11 cellular contexts compared by ENCODE assay signal in the genomic region with DNA sequence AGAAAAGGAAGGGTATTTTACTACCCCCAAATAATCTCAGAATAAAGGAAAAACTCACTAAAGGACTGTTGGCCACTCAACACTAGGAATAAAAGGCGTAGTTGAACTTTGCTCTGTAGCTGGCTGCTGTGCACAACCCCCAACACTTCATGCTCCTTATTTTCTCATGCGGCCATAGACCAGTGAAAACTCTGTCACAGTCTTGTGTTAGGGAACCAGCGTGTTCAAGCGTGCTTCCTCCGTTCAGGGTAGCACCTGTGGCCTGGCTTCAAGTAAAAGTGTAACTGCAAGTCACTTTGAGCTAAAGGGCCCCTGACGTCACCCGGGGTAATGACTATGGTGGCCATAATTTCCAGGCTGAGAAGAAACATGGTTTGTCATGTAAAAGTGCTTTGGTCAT. TPM values are rescaled to one million over a fixed set of nuclear protein-coding genes. Genes with fewer than 3 reads are reported as not detected.
A peak's percentile ranks its signal among the peaks of the same experiment; 100 is the strongest.
DNase-seq lines count a peak whose midpoint lies in the region; ATAC-seq and TF ChIP-seq lines count a peak whose summit lies in the region.
"Had no signal": no experiment of that assay in that cellular context is flagged by ENCODE, and none has a peak within 500 bp of the region (broad histone marks: within the 10 kb centered on the region; RNA-seq: fewer than 3 reads in every experiment).

No MANE protein-coding gene starts in this region.

- H3K27me3 ChIP-seq in CD8-positive, alpha-beta T cell (ENCODE audit: insufficient read depth, low read length), result no peaks in the 10 kb centered on the region

- no peak overlapping the region for H3K27ac ChIP-seq in CD8-positive, alpha-beta T cell (ENCODE audit: low read depth, low read length)

- TF ChIP-seq CTCF in CD8-positive, alpha-beta T cell (IDR thresholded peaks at IDR 0.05), result no peak

- intact Hi-C loops in CD8-positive, alpha-beta T cell (cut with DNase I, micrococcal nuclease), result no loop called here

- H3K4me1 ChIP-seq in CD8-positive, alpha-beta T cell (ENCODE audit: insufficient read depth, low read length), result no peaks in the 10 kb centered on the region

- CTCF ChIA-PET in CD8-positive, alpha-beta T cell (lab: Charles Lee), result interaction anchor here (1.8 kb wide), 1 partner anchor 15 kb away, joined by 8 read pairs; no protein-coding TSS in a partner anchor

- H3K9me3 Mint-ChIP-seq in IgD-negative memory B cell, result peaks cover 0 to 1% (median 0%) of the 10 kb centered on the region in 3 donors
- H3K9me3 Mint-ChIP-seq in stimulated activated naive CD8-positive, alpha-beta T cell treated with anti-CD3 and anti-CD28 coated beads, Interleukin-15, Interleukin-2, amounts not matched to agents 100 ng/mL and 50 ng/mL, for 24 hours, result no peaks in the 10 kb centered on the region
- H3K9me3 Mint-ChIP-seq in CD8-positive, alpha-beta T cell, result no peaks in the 10 kb centered on the region

- peak; percentile 35 to 75 for ATAC-seq in activated CD4-positive, CD25-positive, alpha-beta regulatory T cell treated with anti-CD3 and anti-CD28 coated beads, Interleukin-2, amount 50 U/mL, for 24 hours
- peak; percentile 94 for ATAC-seq in HG02763 (IDR thresholded peaks at IDR 0.05; ENCODE audit: unreplicated experiment)
- ATAC-seq in CD8-positive, alpha-beta T cell, result no peak
- ATAC-seq: right cardiac atrium had no signal

- no peak overlapping the region for H3K4me3 ChIP-seq in CD8-positive, alpha-beta T cell (ENCODE audit: low read depth, low read length)

- peaks cover 17% of the 10 kb centered on the region for H3K36me3 Mint-ChIP-seq in IgD-negative memory B cell
- no peaks in the 10 kb centered on the region for H3K36me3 Mint-ChIP-seq in stimulated activated naive CD8-positive, alpha-beta T cell treated with anti-CD3 and anti-CD28 coated beads, Interleukin-15, Interleukin-2, amounts not matched to agents 100 ng/mL and 50 ng/mL, for 24 hours (ENCODE audit: low read depth)
- no peaks in the 10 kb centered on the region for H3K36me3 Mint-ChIP-seq in CD8-positive, alpha-beta T cell

- no peaks in the 10 kb centered on the region for H3K9me3 ChIP-seq in CD8-positive, alpha-beta T cell (ENCODE audit: low read length)

- peak overlapping the region; percentile 22 to 92 (median 64) for H3K4me3 Mint-ChIP-seq in IgD-negative memory B cell
- H3K4me3 Mint-ChIP-seq in stimulated activated naive CD8-positive, alpha-beta T cell treated with anti-CD3 and anti-CD28 coated beads, Interleukin-15, Interleukin-2, amounts not matched to agents 100 ng/mL and 50 ng/mL, for 24 hours, result no peak overlapping the region
- no peak overlapping the region for H3K4me3 Mint-ChIP-seq in CD8-positive, alpha-beta T cell

- DNase-seq in activated CD4-positive, CD25-positive, alpha-beta regulatory T cell (lab: John Stamatoyannopoulos, UW), result no peak
- no peak for DNase-seq in SK-N-DZ (ENCODE audit: low spot score)
- no peak for DNase-seq in CD8-positive, alpha-beta T cell
- no peak for DNase-seq in activated CD8-positive, alpha-beta memory T cell treated with anti-CD3 and anti-CD28 coated beads, Interleukin-2, amount 50 U/mL, for 4 hours
- DNase-seq: right cardiac atrium; stimulated activated naive CD4-positive, alpha-beta T cell had no signal

- peak overlapping the region; percentile 60 to 95 (median 74) for H3K27ac Mint-ChIP-seq in IgD-negative memory B cell
- peak overlapping the region; percentile 30 for H3K27ac Mint-ChIP-seq in stimulated activated naive CD8-positive, alpha-beta T cell treated with anti-CD3 and anti-CD28 coated beads, Interleukin-15, Interleukin-2, amounts not matched to agents 100 ng/mL and 50 ng/mL, for 24 hours
- H3K27ac Mint-ChIP-seq in CD8-positive, alpha-beta T cell, result no peak overlapping the region

- H3K27me3 Mint-ChIP-seq in IgD-negative memory B cell, result no peaks in the 10 kb centered on the region
- H3K27me3 Mint-ChIP-seq in stimulated activated naive CD8-positive, alpha-beta T cell treated with anti-CD3 and anti-CD28 coated beads, Interleukin-15, Interleukin-2, amounts not matched to agents 100 ng/mL and 50 ng/mL, for 24 hours, result no peaks in the 10 kb centered on the region
- H3K27me3 Mint-ChIP-seq in CD8-positive, alpha-beta T cell (ENCODE audit: low read depth), result peaks cover 7% of the 10 kb centered on the region

- H3K36me3 ChIP-seq in CD8-positive, alpha-beta T cell (ENCODE audit: insufficient read depth, low read length), result no peaks in the 10 kb centered on the region

- POLR2A ChIA-PET in CD8-positive, alpha-beta T cell (lab: Charles Lee), result no interaction called here

- H3K4me1 Mint-ChIP-seq in IgD-negative memory B cell, result peaks cover 40 to 53% (median 50%) of the 10 kb centered on the region in 3 donors
- peaks cover 5% of the 10 kb centered on the region for H3K4me1 Mint-ChIP-seq in stimulated activated naive CD8-positive, alpha-beta T cell treated with anti-CD3 and anti-CD28 coated beads, Interleukin-15, Interleukin-2, amounts not matched to agents 100 ng/mL and 50 ng/mL, for 24 hours (ENCODE audit: low read depth)
- no peaks in the 10 kb centered on the region for H3K4me1 Mint-ChIP-seq in CD8-positive, alpha-beta T cell (ENCODE audit: low read depth)

RNA-seq across cellular contexts. Expression of a gene that starts 27.0 kb away (rescaled TPM):
- 217 TPM for polyA plus RNA-seq in IgD-negative memory B cell
- not detected in 2 replicates for polyA plus RNA-seq in SK-N-DZ (2014; cell fraction: cytosol; rRNA removed)
- polyA plus RNA-seq in SK-N-DZ (2014; cell fraction: nucleus; rRNA removed), result not detected in 2 replicates
- under 1 TPM; 0.19 to 0.44 TPM for total RNA-seq in CD8-positive, alpha-beta T cell
- total RNA-seq: A172 had no signal

RNA-seq across cellular contexts. Expression of a gene that starts 59.9 kb away (rescaled TPM):
- polyA plus RNA-seq in IgD-negative memory B cell, result 0.10 TPM
- polyA plus RNA-seq in SK-N-DZ (2014; cell fraction: cytosol; rRNA removed), result not detected in 2 replicates
- not detected in 2 replicates for polyA plus RNA-seq in SK-N-DZ (2014; cell fraction: nucleus; rRNA removed)
- not detected for total RNA-seq in CD8-positive, alpha-beta T cell
- total RNA-seq: A172, right cardiac atrium had no signal
- polyA plus RNA-seq: right cardiac atrium had no signal

Comparison
In these comparisons a context has a peak if more than half of its experiments do, and no peak if none do; other contexts are left out.
1. H3K4me3 Mint-ChIP-seq: peak in IgD-negative memory B cell (4 of 4); none in stimulated activated naive CD8-positive, alpha-beta T cell treated with anti-CD3 and anti-CD28 coated beads, Interleukin-15, Interleukin-2, amounts not matched to agents 100 ng/mL and 50 ng/mL, for 24 hours (single experiment) and CD8-positive, alpha-beta T cell (single experiment).